ENCODE assay signal across 8 cellular contexts in the genomic region with DNA sequence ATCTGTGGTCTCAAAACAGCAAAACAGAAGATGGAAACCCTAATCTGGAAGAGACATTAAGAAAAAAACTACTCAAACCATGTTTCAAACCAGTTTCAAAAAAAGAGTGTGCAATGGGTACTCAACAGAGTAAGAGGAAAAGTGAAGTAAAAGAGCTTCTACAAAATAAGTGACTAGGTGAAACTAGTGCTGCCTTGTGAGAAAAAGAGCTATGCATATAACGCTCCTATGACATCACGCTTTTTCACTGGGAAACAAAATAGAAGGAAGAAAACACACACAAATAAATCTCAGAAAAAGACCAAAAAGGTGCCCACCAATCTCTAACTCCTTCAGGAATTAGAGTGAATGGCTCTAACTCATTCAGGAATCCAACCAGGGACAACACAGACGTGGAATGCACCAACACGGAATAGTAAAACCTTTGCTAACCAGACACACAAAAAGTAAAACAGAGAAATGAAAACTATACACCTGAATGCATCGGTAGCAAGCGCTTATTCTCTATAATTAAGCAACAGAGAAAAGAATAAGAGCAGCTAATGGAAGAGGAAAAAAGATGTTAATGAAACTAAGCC. TPM values are rescaled to one million over a fixed set of nuclear protein-coding genes. Genes with fewer than 3 reads are reported as not detected.
DNase-seq lines count a peak whose midpoint lies in the region; TF ChIP-seq lines count a peak whose summit lies in the region.

No MANE protein-coding gene starts in this region.

- H3K36me3 Mint-ChIP-seq in neural crest cell (ENCODE audit: low read depth), result no peaks in the 10 kb centered on the region

- TF ChIP-seq CTCF in neural crest cell (conservative IDR thresholded peaks at IDR 0.05), result no peak

- H3K9me3 Mint-ChIP-seq in neural crest cell, result no peaks in the 10 kb centered on the region

- peaks cover 46% of the 10 kb centered on the region for H3K4me1 Mint-ChIP-seq in neural crest cell

- H3K4me3 Mint-ChIP-seq in neural crest cell, result peak overlapping the region; percentile 91

- no peaks in the 10 kb centered on the region for H3K27me3 Mint-ChIP-seq in neural crest cell (ENCODE audit: low read depth)

- peak; percentile 14 for DNase-seq in NOMO-1 treated with DMSO at 0.1 percent for 48 hours (lab: John Stamatoyannopoulos, UW; ENCODE audit: unreplicated experiment)
- no peak for DNase-seq in NOMO-1 (lab: John Stamatoyannopoulos, UW; ENCODE audit: unreplicated experiment in 2 of 2)
- DNase-seq in M059J (ENCODE audit: low read depth), result peak; percentile 13
- peak; percentile 33 for DNase-seq in dermis blood vessel endothelial cell
- DNase-seq in neural crest cell (ENCODE audit: low read depth, low spot score), result no peak
- DNase-seq in D341Med (ENCODE audit: low spot score), result no peak
- DNase-seq in KG1 (lab: John Stamatoyannopoulos, UW), result no peak
- DNase-seq in HT-29 (ENCODE audit: low spot score), result no peak

- peak overlapping the region; percentile 90 for H3K27ac Mint-ChIP-seq in neural crest cell (ENCODE audit: unreplicated experiment)

RNA-seq across cellular contexts. Expression of a gene that starts 1.3 kb away (rescaled TPM):
- total RNA-seq in M059J (2014; rRNA removed; shearing (Covaris generic)), result 22.0 and 31.9 TPM in 2 replicates
- total RNA-seq in dermis blood vessel endothelial cell (23.8 and 33.2 TPM in 2 replicates), neural crest cell (40.2 and 42.7 TPM in 2 replicates)
- total RNA-seq in HT-29 (2014; rRNA removed; shearing (Covaris generic)), result 16.7 and 16.8 TPM in 2 replicates

RNA-seq across cellular contexts. Expression of a gene that starts 46.8 kb away (rescaled TPM):
- total RNA-seq in M059J (2014; rRNA removed; shearing (Covaris generic)), result not detected in 2 replicates
- total RNA-seq in dermis blood vessel endothelial cell (under 0.01 and 0.05 TPM in 2 replicates), neural crest cell (2.7 and 3.4 TPM in 2 replicates)
- total RNA-seq in HT-29 (2014; rRNA removed; shearing (Covaris generic)), result 1.3 and 1.6 TPM in 2 replicates

Comparison
In these comparisons a context has a peak if more than half of its experiments do, and no peak if none do; other contexts are left out.
1. DNase-seq: peak in NOMO-1 treated with DMSO at 0.1 percent for 48 hours (single experiment), M059J (single experiment) and dermis blood vessel endothelial cell (single experiment); none in NOMO-1 (0 of 2), neural crest cell (single experiment), D341Med (single experiment), KG1 (single experiment) and HT-29 (single experiment).